ENCODE assay signal across 10 cellular contexts in the genomic region with DNA sequence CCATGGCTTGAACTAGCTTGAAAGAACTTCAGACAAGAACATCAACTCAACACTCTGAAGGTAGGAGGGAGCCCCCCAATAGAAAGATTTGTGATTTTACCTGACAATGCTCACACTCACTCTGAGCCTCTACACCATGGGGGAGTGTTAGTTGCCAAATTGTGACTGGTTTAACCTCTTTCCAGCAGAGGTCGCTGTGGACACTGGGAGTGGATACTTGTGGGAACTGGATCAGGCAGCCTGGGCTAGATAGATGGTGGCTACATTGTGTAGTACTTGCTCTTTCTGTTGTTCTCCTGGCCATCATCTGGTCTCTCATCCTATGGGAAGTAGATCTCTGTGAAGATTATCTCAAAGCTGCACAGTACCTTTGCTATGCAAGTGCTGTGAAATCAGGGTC. TPM values are rescaled to one million over a fixed set of nuclear protein-coding genes. Genes with fewer than 3 reads are reported as not detected.
DNase-seq lines count a peak whose midpoint lies in the region; ATAC-seq, FAIRE-seq and TF ChIP-seq lines count a peak whose summit lies in the region.
"Had no signal": no experiment of that assay in that cellular context is flagged by ENCODE, and none has a peak within 500 bp of the region (broad histone marks: within the 10 kb centered on the region; RNA-seq: fewer than 3 reads in every experiment).

No MANE protein-coding gene starts in this region.

- peaks cover 26% of the 10 kb centered on the region for H3K27me3 Mint-ChIP-seq in activated T-helper 17 cell treated with anti-CD3 and anti-CD28 coated beads, Interleukin-2, amount 50 U/mL, for 72 hours

- peak in 1 of 2 experiments; percentile 56; a peak in 2 of 4 replicates for TF ChIP-seq RAD21 in K562 (CRISPR knock-in tag; conservative IDR thresholded peaks at IDR 0.05 in 1 of 2, IDR thresholded peaks at IDR 0.05 in 1 of 2)

- H2AFZ ChIP-seq in K562 (ENCODE audit: low read depth, low read length), result no peak overlapping the region

- H3K9me1 ChIP-seq in K562 (ENCODE audit: control insufficient read depth, insufficient read depth, low read length), result no peaks in the 10 kb centered on the region

- 7% methylated on average over 1 of the region's 1 CpG for WGBS in K562 (ENCODE audit: insufficient coverage, low coverage, missing lambda C conversion rate)

- DNase-seq in Daoy (ENCODE audit: low read depth) (peak; percentile 56), HS-27A (ENCODE audit: low read depth) (peak; percentile 49), NCI-H748 (lab: John Stamatoyannopoulos, UW; ENCODE audit: unreplicated experiment) (peak; percentile 83), K562 (ENCODE audit: extremely low read depth in 1 of 4, low spot score in 3 of 4) (peak; percentile 40 to 65 (median 47)), medulla oblongata (ENCODE audit: extremely low spot score) (peak; percentile 74), H4 (ENCODE audit: low spot score) (no peak), left ventricle myocardium superior (no peak)

- CTCF ChIA-PET in K562 (lab: Yijun Ruan, JAX; ENCODE audit: low intra/inter-chr PET ratio), result interaction anchor here (0.5 kb wide), 1 partner anchor 850 kb away, joined by 5 read pairs; no protein-coding TSS in a partner anchor

- peaks cover 0 to 5% of the 10 kb centered on the region in 2 experiments; a peak in 1 of 5 replicates for H3K27me3 ChIP-seq in K562 (ENCODE audit: control insufficient read depth in 2 of 2, insufficient read depth in 2 of 2, low read length in 2 of 2)

- no peak overlapping the region for H3K4me2 ChIP-seq in K562 (ENCODE audit: insufficient read depth, low read length)

- H3K79me2 ChIP-seq in K562 (ENCODE audit: control insufficient read depth, insufficient read depth, low read length), result no peaks in the 10 kb centered on the region

- H3K9me3 ChIP-seq in K562 (replicated peaks; ENCODE audit: control insufficient read depth, insufficient read depth, low read depth, low read length), result no peaks in the 10 kb centered on the region
- H3K9me3 ChIP-seq: neutrophil had no signal

- peak; percentile 84 for FAIRE-seq in K562 (lab: Jason Lieb, UNC)
- FAIRE-seq: TTC549 had no signal

- no peak for TF ChIP-seq EP300 in K562 (IDR thresholded peaks at IDR 0.05; ENCODE audit: low read length)

- in situ Hi-C loops in K562 (cut with MboI), result no loop called here

- no peaks in the 10 kb centered on the region for H3K9me3 Mint-ChIP-seq in activated T-helper 17 cell treated with anti-CD3 and anti-CD28 coated beads, Interleukin-2, amount 50 U/mL, for 72 hours

- intact Hi-C loops in K562 (cut with micrococcal nuclease) (loop anchor here (2.0 kb wide), 1 partner anchor 63 kb away; no protein-coding TSS in a partner anchor), left ventricle myocardium superior (cut with micrococcal nuclease) (no loop called here)

- H4K20me1 ChIP-seq in K562 (replicated peaks; ENCODE audit: control insufficient read depth, insufficient read depth, low read length), result no peaks in the 10 kb centered on the region

- peaks cover 2 to 22% of the 10 kb centered on the region in 2 experiments; a peak in 2 of 5 replicates for H3K4me1 ChIP-seq in K562 (replicated peaks in 1 of 2; ENCODE audit: control insufficient read depth in 2 of 2, insufficient read depth in 2 of 2, low read length in 2 of 2)

- no peaks in the 10 kb centered on the region for H3K36me3 ChIP-seq in K562 (ENCODE audit: control insufficient read depth, insufficient read depth, low read length)
- H3K36me3 ChIP-seq: neutrophil had no signal

- H3K9ac ChIP-seq in K562 (ENCODE audit: insufficient read depth in 1 of 2, low read depth in 2 of 2, low read length in 2 of 2), result no peak overlapping the region

- H3K36me3 Mint-ChIP-seq in activated T-helper 17 cell treated with anti-CD3 and anti-CD28 coated beads, Interleukin-2, amount 50 U/mL, for 72 hours (ENCODE audit: low read depth), result no peaks in the 10 kb centered on the region

- peak; percentile 73 to 80 (median 79) for TF ChIP-seq CTCF in K562 (IDR thresholded peaks at IDR 0.05 in 2 of 3, conservative IDR thresholded peaks at IDR 0.05 in 1 of 3; ENCODE audit: insufficient read depth in 2 of 3, low read depth in 1 of 3, low read length in 3 of 3)

- H3K4me1 Mint-ChIP-seq in activated T-helper 17 cell treated with anti-CD3 and anti-CD28 coated beads, Interleukin-2, amount 50 U/mL, for 72 hours, result peaks cover 17% of the 10 kb centered on the region

- POLR2A ChIA-PET in K562 (lab: Yijun Ruan, JAX), result no interaction called here

- no peak overlapping the region for H3K27ac ChIP-seq in K562 (ENCODE audit: extremely low read depth, low read depth, low read length)
- H3K27ac ChIP-seq: neutrophil had no signal

- H3K27ac Mint-ChIP-seq in activated T-helper 17 cell treated with anti-CD3 and anti-CD28 coated beads, Interleukin-2, amount 50 U/mL, for 72 hours, result no peak overlapping the region

- peak; percentile 62 for ATAC-seq in K562
- ATAC-seq in left ventricle myocardium superior, result no peak
- ATAC-seq in activated T-helper 17 cell treated with anti-CD3 and anti-CD28 coated beads, Interleukin-2, amount 50 U/mL, for 72 hours (replicated peaks), result no peak

- no peak overlapping the region for H3K4me3 ChIP-seq in K562

- no peak overlapping the region for H3K4me3 Mint-ChIP-seq in activated T-helper 17 cell treated with anti-CD3 and anti-CD28 coated beads, Interleukin-2, amount 50 U/mL, for 72 hours

- no peak for TF ChIP-seq POLR2A in K562 (conservative IDR thresholded peaks at IDR 0.05)

- no TSS peak for BruUV-seq in K562 (replicated peaks; lab: Mats Ljungman, UMichigan)

TF ChIP-seq in K562, 482 proteins besides CTCF, POLR2A, EP300 and RAD21 (continues in another document):
- TF ChIP-seq U2AF2 (optimal IDR thresholded peaks at IDR 0.05; ENCODE audit: low read depth, low read length) (no peak), SMC3 (conservative IDR thresholded peaks at IDR 0.05; ENCODE audit: insufficient read depth, low read depth, low read length) (peak; percentile 43; the same call in 1 of the 2 replicates), ZFP36 (IDR thresholded peaks at IDR 0.05; ENCODE audit: low read depth, low read length, partially characterized antibody) (no peak), RHOXF2B (CRISPR knock-in tag; conservative IDR thresholded peaks at IDR 0.05) (no peak), RBM15 (IDR thresholded peaks at IDR 0.05; ENCODE audit: insufficient read depth, low read length) (no peak), GABPA (tag; conservative IDR thresholded peaks at IDR 0.05; ENCODE audit: low read depth) (no peak), ZBTB1 (CRISPR knock-in tag; IDR thresholded peaks at IDR 0.05; ENCODE audit: borderline replicate concordance, low read depth) (no peak), ZSCAN29 (IDR thresholded peaks at IDR 0.05) (no peak)
- TF ChIP-seq, protein P1, sequence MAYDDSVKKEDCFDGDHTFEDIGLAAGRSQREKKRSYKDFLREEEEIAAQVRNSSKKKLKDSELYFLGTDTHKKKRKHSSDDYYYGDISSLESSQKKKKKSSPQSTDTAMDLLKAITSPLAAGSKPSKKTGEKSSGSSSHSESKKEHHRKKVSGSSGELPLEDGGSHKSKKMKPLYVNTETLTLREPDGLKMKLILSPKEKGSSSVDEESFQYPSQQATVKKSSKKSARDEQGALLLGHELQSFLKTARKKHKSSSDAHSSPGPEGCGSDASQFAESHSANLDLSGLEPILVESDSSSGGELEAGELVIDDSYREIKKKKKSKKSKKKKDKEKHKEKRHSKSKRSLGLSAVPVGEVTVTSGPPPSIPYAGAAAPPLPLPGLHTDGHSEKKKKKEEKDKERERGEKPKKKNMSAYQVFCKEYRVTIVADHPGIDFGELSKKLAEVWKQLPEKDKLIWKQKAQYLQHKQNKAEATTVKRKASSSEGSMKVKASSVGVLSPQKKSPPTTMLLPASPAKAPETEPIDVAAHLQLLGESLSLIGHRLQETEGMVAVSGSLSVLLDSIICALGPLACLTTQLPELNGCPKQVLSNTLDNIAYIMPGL (CRISPR knock-in tag; IDR thresholded peaks at IDR 0.05), result no peak
- TF ChIP-seq, protein P2, sequence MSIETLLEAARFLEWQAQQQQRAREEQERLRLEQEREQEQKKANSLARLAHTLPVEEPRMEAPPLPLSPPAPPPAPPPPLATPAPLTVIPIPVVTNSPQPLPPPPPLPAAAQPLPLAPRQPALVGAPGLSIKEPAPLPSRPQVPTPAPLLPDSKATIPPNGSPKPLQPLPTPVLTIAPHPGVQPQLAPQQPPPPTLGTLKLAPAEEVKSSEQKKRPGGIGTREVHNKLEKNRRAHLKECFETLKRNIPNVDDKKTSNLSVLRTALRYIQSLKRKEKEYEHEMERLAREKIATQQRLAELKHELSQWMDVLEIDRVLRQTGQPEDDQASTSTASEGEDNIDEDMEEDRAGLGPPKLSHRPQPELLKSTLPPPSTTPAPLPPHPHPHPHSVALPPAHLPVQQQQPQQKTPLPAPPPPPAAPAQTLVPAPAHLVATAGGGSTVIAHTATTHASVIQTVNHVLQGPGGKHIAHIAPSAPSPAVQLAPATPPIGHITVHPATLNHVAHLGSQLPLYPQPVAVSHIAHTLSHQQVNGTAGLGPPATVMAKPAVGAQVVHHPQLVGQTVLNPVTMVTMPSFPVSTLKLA (conservative IDR thresholded peaks at IDR 0.05), result no peak

RNA-seq across cellular contexts. Expression of a gene that starts 2.9 kb away (rescaled TPM):
- 0.17 TPM in 1 of 2 replicates, not detected in the other for total RNA-seq in Daoy (2014; rRNA removed; shearing (Covaris generic))
- 1.3 TPM in 2 replicates for total RNA-seq in K562 (2011; cell fraction: chromatin; rRNA removed; ENCODE audit: low replicate concordance)
- total RNA-seq in K562 (2011; cell fraction: nucleolus; rRNA removed), result 1.0 and 1.4 TPM in 2 replicates
- 0.81 and 1.8 TPM in 2 replicates for total RNA-seq in K562 (2011; cell fraction: nucleoplasm; rRNA removed)
- 0.64 and 1.2 TPM in 2 replicates for total RNA-seq in K562 (2014; rRNA removed)
- 0.11 TPM in 1 of 2 replicates, not detected in the other for total RNA-seq in K562 (2014; rRNA removed; fragmentation: Illumina TruSeq; extraction: Trizol)
- total RNA-seq in K562 (2015; rRNA removed; fragmentation: Illumina TruSeq; extraction: Trizol), result 0.23 and 0.72 TPM in 2 replicates
- 0.94 and 1.2 TPM in 2 replicates for total RNA-seq in K562 (2021)
- 0.12 and 0.18 TPM in 2 replicates for polyA plus RNA-seq in K562 (2011; rRNA removed)
- 0.07 and 0.33 TPM in 2 replicates for polyA plus RNA-seq in K562 (2011; cell fraction: cytosol; rRNA removed)
- polyA plus RNA-seq in K562 (2011; cell fraction: nucleus; rRNA removed), result 0.50 and 0.63 TPM in 2 replicates
- polyA plus RNA-seq in K562 (2012), result 0.94 and 3.7 TPM in 2 replicates
- 0.12 and 1.00 TPM in 2 replicates for polyA plus RNA-seq in K562 (2014; fragmentation: Illumina TruSeq; extraction: Trizol)
- polyA plus RNA-seq in K562 (2014; fragmentation: Nextera tagmentation; extraction: Ambion mirVana), result under 1 TPM; 0.03 to 0.08 TPM
- polyA plus RNA-seq in K562 (2014; rRNA removed), result 0.19 and 0.42 TPM in 2 replicates
- not detected in 2 replicates for polyA minus RNA-seq in K562 (2011; rRNA and poly(A)+ RNA removed)
- polyA minus RNA-seq in K562 (2011; cell fraction: cytosol; rRNA and poly(A)+ RNA removed), result 0.19 TPM in 1 of 2 replicates, not detected in the other
- polyA minus RNA-seq in K562 (2011; cell fraction: nucleus; rRNA and poly(A)+ RNA removed), result 0.40 TPM in 1 of 2 replicates, not detected in the other
- total RNA-seq in H4 (2014; rRNA removed; shearing (Covaris generic)), result not detected in 2 replicates
- total RNA-seq in left ventricle myocardium superior, result 1.2 TPM
- total RNA-seq in activated T-helper 17 cell treated with anti-CD3 and anti-CD28 coated beads, Interleukin-2, amount 50 U/mL, for 72 hours, result under 1 TPM; 0.19 to 0.45 TPM

Comparison
In these comparisons a context has a peak if more than half of its experiments do, and no peak if none do; other contexts are left out.
1. DNase-seq: peak in Daoy (single experiment), HS-27A (single experiment), NCI-H748 (single experiment), K562 (4 of 4) and medulla oblongata (single experiment); none in H4 (single experiment) and left ventricle myocardium superior (single experiment).